ENCODE assay signal across 17 cellular contexts in genomic region chr6:21500314-21500713, GRCh38.
DNase-seq lines count a peak whose midpoint lies in the region; ATAC-seq and TF ChIP-seq lines count a peak whose summit lies in the region.
"Had no signal": no experiment of that assay in that cellular context is flagged by ENCODE, and none has a peak within 500 bp of the region (broad histone marks: within the 10 kb centered on the region; RNA-seq: fewer than 3 reads in every experiment).

No MANE protein-coding gene starts in this region.

- H3K4me3 Mint-ChIP-seq in Caco-2 (ENCODE audit: unreplicated experiment) (no peak overlapping the region), progenitor cell of endocrine pancreas (ENCODE audit: low read depth) (no peak overlapping the region)
- H3K4me3 Mint-ChIP-seq: activated CD4-positive, alpha-beta memory T cell treated with anti-CD3 and anti-CD28 coated beads for 36 hours; activated T-cell treated with anti-CD3 and anti-CD28 coated beads, Interleukin-2, amount 50 U/mL, for 72 hours; effector memory CD8-positive, alpha-beta T cell; naive B cell had no signal

- H3K9ac ChIP-seq in skeletal muscle tissue (ENCODE audit: low read depth in 1 of 3, low read length in 3 of 3) = peak overlapping the region in 1 of 3 donors; percentile 33
- H3K9ac ChIP-seq: BLaER1 had no signal

- peak; percentile 25 for ATAC-seq in body of pancreas
- no peak for ATAC-seq in HG03378 (IDR thresholded peaks at IDR 0.05; ENCODE audit: unreplicated experiment)
- ATAC-seq: activated T-cell treated with anti-CD3 and anti-CD28 coated beads, Interleukin-2, amount 50 U/mL, for 72 hours; effector memory CD8-positive, alpha-beta T cell had no signal

- WGBS in body of pancreas, 2 donors = 30 to 46% methylated on average over 3 of the region's 3 CpGs

- H3K36me3 ChIP-seq in body of pancreas (replicated peaks in 1 of 2; ENCODE audit: insufficient read depth in 1 of 2, low read depth in 2 of 2) (no peaks in the 10 kb centered on the region), skeletal muscle tissue (ENCODE audit: control insufficient read depth in 3 of 3, insufficient read depth in 3 of 3, low read length in 3 of 3) (no peaks in the 10 kb centered on the region), Caco-2 (ENCODE audit: control insufficient read depth, insufficient read depth, low read length) (no peaks in the 10 kb centered on the region)
- H3K36me3 ChIP-seq: BLaER1 had no signal

- no TSS peak for BruUV-seq in Caco-2 (replicated peaks; lab: Mats Ljungman, UMichigan)

- no peak for TF ChIP-seq POLR2A in body of pancreas (IDR thresholded peaks at IDR 0.05)

- intact Hi-C loops in body of pancreas (cut with DNase I) = no loop called here
- intact Hi-C loops in Caco-2 (cut with micrococcal nuclease; ENCODE audit: unreplicated experiment) = no loop called here

- TF ChIP-seq CTCF in body of pancreas (IDR thresholded peaks at IDR 0.05) (no peak), Caco-2 (IDR thresholded peaks at IDR 0.05; ENCODE audit: insufficient read depth in 1 of 2, low read depth in 1 of 2, low read length in 1 of 2, severe bottlenecking in 1 of 2, unreplicated experiment in 1 of 2) (no peak), progenitor cell of endocrine pancreas (IDR thresholded peaks at IDR 0.05; ENCODE audit: unreplicated experiment) (no peak)

- no peak overlapping the region for H3K27ac Mint-ChIP-seq in Caco-2 (ENCODE audit: unreplicated experiment)
- H3K27ac Mint-ChIP-seq in progenitor cell of endocrine pancreas = no peak overlapping the region
- H3K27ac Mint-ChIP-seq: activated CD4-positive, alpha-beta memory T cell treated with anti-CD3 and anti-CD28 coated beads for 36 hours; activated T-cell treated with anti-CD3 and anti-CD28 coated beads, Interleukin-2, amount 50 U/mL, for 72 hours; effector memory CD8-positive, alpha-beta T cell had no signal

- CTCF ChIA-PET in Caco-2 (lab: Charles Lee) = no interaction called here

- H3K9me3 Mint-ChIP-seq in Caco-2 (ENCODE audit: unreplicated experiment) = no peaks in the 10 kb centered on the region
- no peaks in the 10 kb centered on the region for H3K9me3 Mint-ChIP-seq in progenitor cell of endocrine pancreas (ENCODE audit: low read depth)
- H3K9me3 Mint-ChIP-seq: activated CD4-positive, alpha-beta memory T cell treated with anti-CD3 and anti-CD28 coated beads for 36 hours; activated T-cell treated with anti-CD3 and anti-CD28 coated beads, Interleukin-2, amount 50 U/mL, for 72 hours; effector memory CD8-positive, alpha-beta T cell; naive B cell had no signal

- H3K27me3 ChIP-seq in body of pancreas (no peaks in the 10 kb centered on the region), skeletal muscle tissue (ENCODE audit: control insufficient read depth in 3 of 3, insufficient read depth in 3 of 3, low read length in 3 of 3) (no peaks in the 10 kb centered on the region), Caco-2 (replicated peaks; ENCODE audit: control insufficient read depth, insufficient read depth, low read length) (no peaks in the 10 kb centered on the region)
- H3K27me3 ChIP-seq: BLaER1 had no signal

- peak overlapping the region; percentile 65 to 84 (median 72) for H3K27ac ChIP-seq in body of pancreas
- peak overlapping the region; percentile 25 for H3K27ac ChIP-seq in skeletal muscle tissue (ENCODE audit: low read depth, low read length)
- H3K27ac ChIP-seq: BLaER1 had no signal

- H3K36me3 Mint-ChIP-seq in Caco-2 (ENCODE audit: insufficient read depth, unreplicated experiment) (no peaks in the 10 kb centered on the region), progenitor cell of endocrine pancreas (ENCODE audit: insufficient read depth) (peaks cover 3% of the 10 kb centered on the region)
- H3K36me3 Mint-ChIP-seq: activated CD4-positive, alpha-beta memory T cell treated with anti-CD3 and anti-CD28 coated beads for 36 hours; naive B cell had no signal

- H3K4me1 ChIP-seq in body of pancreas (peaks cover 31% of the 10 kb centered on the region), skeletal muscle tissue (ENCODE audit: control insufficient read depth in 3 of 3, insufficient read depth in 3 of 3, low read length in 3 of 3) (peaks cover 13 to 23% (median 18%) of the 10 kb centered on the region in 3 donors), Caco-2 (0 out of 2 replicates have a peak, but pooled peaks cover 3% of the 10 kb centered on the region)
- H3K4me1 ChIP-seq: BLaER1 had no signal

- peaks cover 8% of the 10 kb centered on the region for H3K4me1 Mint-ChIP-seq in Caco-2 (ENCODE audit: low read depth, unreplicated experiment)
- H3K4me1 Mint-ChIP-seq in progenitor cell of endocrine pancreas (ENCODE audit: low read depth) = peaks cover 13% of the 10 kb centered on the region
- H3K4me1 Mint-ChIP-seq: naive B cell had no signal

- H3K27me3 Mint-ChIP-seq in Caco-2 (ENCODE audit: insufficient read depth, unreplicated experiment) = no peaks in the 10 kb centered on the region
- no peaks in the 10 kb centered on the region for H3K27me3 Mint-ChIP-seq in progenitor cell of endocrine pancreas
- H3K27me3 Mint-ChIP-seq: activated CD4-positive, alpha-beta memory T cell treated with anti-CD3 and anti-CD28 coated beads for 36 hours had no signal

- DNase-seq in NCI-H1105 (lab: John Stamatoyannopoulos, UW) (peak; percentile 90), NCI-H345 (lab: John Stamatoyannopoulos, UW) (peak; percentile 79), body of pancreas (peak in 2 of 4 donors; percentile 36 to 40), Caco-2 (no peak), progenitor cell of endocrine pancreas (ENCODE audit: low spot score, unreplicated experiment) (no peak)
- DNase-seq: activated CD4-positive, alpha-beta memory T cell treated with anti-CD3 and anti-CD28 coated beads for 36 hours; activated T-cell treated with anti-CD3 and anti-CD28 coated beads, Interleukin-2, amount 50 U/mL, for 72 hours; effector memory CD8-positive, alpha-beta T cell; hypothalamus; KBM-7; naive B cell; retina; substantia nigra; T1000 had no signal

- H3K9me3 ChIP-seq in body of pancreas = no peaks in the 10 kb centered on the region
- no peaks in the 10 kb centered on the region for H3K9me3 ChIP-seq in skeletal muscle tissue (ENCODE audit: control insufficient read depth in 3 of 3, low read length in 3 of 3)
- H3K9me3 ChIP-seq in Caco-2 = no peaks in the 10 kb centered on the region
- H3K9me3 ChIP-seq: BLaER1 had no signal

- POLR2A ChIA-PET in Caco-2 (lab: Charles Lee) = no interaction called here

- H3K4me3 ChIP-seq in body of pancreas = no peak overlapping the region
- H3K4me3 ChIP-seq in skeletal muscle tissue (ENCODE audit: low read length in 3 of 3) = no peak overlapping the region
- H3K4me3 ChIP-seq in Caco-2 (ENCODE audit: low read depth, low read length) = no peak overlapping the region
- H3K4me3 ChIP-seq: BLaER1 had no signal

Comparison
In these comparisons a context has a peak if more than half of its experiments do, and no peak if none do; other contexts are left out.
1. DNase-seq: peak in NCI-H1105 (single experiment) and NCI-H345 (single experiment); none in Caco-2 (0 of 2) and progenitor cell of endocrine pancreas (single experiment).